Comparison of ENCODE assay signal across 1 cellular context in genomic region chrX:18146954-18147353, GRCh38.
TF ChIP-seq lines count a peak whose summit lies in the region.

No MANE protein-coding gene starts in this region.

TF ChIP-seq in GM12878, 131 proteins besides CTCF, POLR2A, EP300 and RAD21:
- TF ChIP-seq ZBTB11 (CRISPR knock-in tag; IDR thresholded peaks at IDR 0.05) (no peak), CEBPZ (IDR thresholded peaks at IDR 0.05; ENCODE audit: low read depth, low read length) (no peak), REST (IDR thresholded peaks at IDR 0.05; ENCODE audit: low read depth, low read length) (peak; percentile 94), HSF1 (IDR thresholded peaks at IDR 0.05; ENCODE audit: low read depth, low read length) (no peak), ATF3 (IDR thresholded peaks at IDR 0.05; ENCODE audit: borderline replicate concordance, extremely low read depth, low read depth, low read length) (no peak), NFIC (IDR thresholded peaks at IDR 0.05; ENCODE audit: low read depth, low read length) (no peak), CBX3 (IDR thresholded peaks at IDR 0.05; ENCODE audit: borderline replicate concordance, low read depth) (no peak), KDM1A (IDR thresholded peaks at IDR 0.05; ENCODE audit: borderline replicate concordance) (no peak)
